In the genomic region with DNA sequence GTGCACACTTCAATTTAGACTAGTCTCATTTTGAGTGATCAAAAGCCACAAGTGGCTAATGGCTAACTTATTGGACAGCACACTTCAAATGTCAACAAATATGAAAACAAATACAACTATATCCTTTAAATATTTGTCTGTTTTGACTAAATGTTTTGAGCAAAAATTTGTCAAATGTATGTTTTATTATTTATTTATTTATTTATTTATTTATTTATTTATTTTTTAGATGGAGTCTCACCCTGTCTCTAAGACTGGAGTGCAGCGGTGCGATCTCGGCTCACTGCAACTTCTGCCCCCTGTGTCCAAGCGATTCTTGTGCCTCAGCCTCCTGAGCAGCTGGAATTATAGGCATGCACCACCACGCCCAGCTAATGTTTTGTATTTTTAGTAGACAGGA, we compare ENCODE assay signal across 9 cellular contexts.
"Had no signal": no experiment of that assay in that cellular context is flagged by ENCODE, and none has a peak within 500 bp of the region (broad histone marks: within the 10 kb centered on the region; RNA-seq: fewer than 3 reads in every experiment).

No MANE protein-coding gene starts in this region.

- H3K4me3 ChIP-seq: K562 had no signal

- H3K4me2 ChIP-seq: KMS-11 had no signal

- H3K27ac Mint-ChIP-seq: IgD-negative memory B cell had no signal

- H3K4me3 Mint-ChIP-seq: IgD-negative memory B cell had no signal

- H3K27ac ChIP-seq: HL-60, KMS-11 had no signal

- ATAC-seq: HepG2, K562 had no signal

- H3K36me3 Mint-ChIP-seq: IgD-negative memory B cell had no signal

- DNase-seq: IMR-90, KBM-7, KG1 had no signal

- FAIRE-seq: HepG2, HTR-8/SVneo, K562 had no signal

- H3K27me3 Mint-ChIP-seq: IgD-negative memory B cell had no signal
